In genomic region chr21:25561668-25562641, GRCh38 we compare ENCODE assay signal across 8 cellular contexts. TPM values are rescaled to one million over a fixed set of nuclear protein-coding genes. Genes with fewer than 3 reads are reported as not detected.
DNase-seq lines count a peak whose midpoint lies in the region; ATAC-seq and TF ChIP-seq lines count a peak whose summit lies in the region.

No MANE protein-coding gene starts in this region.

- no peaks in the 10 kb centered on the region for H3K27me3 Mint-ChIP-seq in activated naive CD4-positive, alpha-beta T cell treated with anti-CD3 and anti-CD28 coated beads, Interleukin-2, amount 10 ng/mL, durations not matched to agents 7 days and 5 days

- peak overlapping the region; percentile 94 for H3K27ac Mint-ChIP-seq in activated naive CD4-positive, alpha-beta T cell treated with anti-CD3 and anti-CD28 coated beads, Interleukin-2, amount 10 ng/mL, durations not matched to agents 7 days and 5 days

- H3K9me3 Mint-ChIP-seq in activated naive CD4-positive, alpha-beta T cell treated with anti-CD3 and anti-CD28 coated beads, Interleukin-2, amount 10 ng/mL, durations not matched to agents 7 days and 5 days, result no peaks in the 10 kb centered on the region

- CTCF ChIA-PET in activated naive CD4-positive, alpha-beta T cell treated with anti-CD3 and anti-CD28 coated beads, Interleukin-2, amount 10 ng/mL, durations not matched to agents 7 days and 5 days (lab: Charles Lee), result interaction anchor here (0.9 to 6.2 kb wide), 4 partner anchors 10 to 140 kb away, joined by 3 to 42 read pairs (median 4); no protein-coding TSS in a partner anchor

- intact Hi-C loops in left cardiac atrium (cut with DNase I) (no loop called here), sciatic nerve (cut with DNase I) (no loop called here)

- H3K4me1 Mint-ChIP-seq in activated naive CD4-positive, alpha-beta T cell treated with anti-CD3 and anti-CD28 coated beads, Interleukin-2, amount 10 ng/mL, durations not matched to agents 7 days and 5 days, result peaks cover 64% of the 10 kb centered on the region

- H3K36me3 Mint-ChIP-seq in activated naive CD4-positive, alpha-beta T cell treated with anti-CD3 and anti-CD28 coated beads, Interleukin-2, amount 10 ng/mL, durations not matched to agents 7 days and 5 days, result peaks cover 28% of the 10 kb centered on the region

- H3K27ac ChIP-seq in 22Rv1, result no peak overlapping the region

- peak overlapping the region; percentile 89 for H3K4me3 Mint-ChIP-seq in activated naive CD4-positive, alpha-beta T cell treated with anti-CD3 and anti-CD28 coated beads, Interleukin-2, amount 10 ng/mL, durations not matched to agents 7 days and 5 days

- ATAC-seq in GM18907 (IDR thresholded peaks at IDR 0.05; ENCODE audit: unreplicated experiment), result peak; percentile 47
- peak; percentile 38 for ATAC-seq in HG03139 (IDR thresholded peaks at IDR 0.05; ENCODE audit: unreplicated experiment)
- peak; percentile 88 to 89 for ATAC-seq in left cardiac atrium
- peak; percentile 80 for ATAC-seq in sciatic nerve

- DNase-seq in SIG-M5 (lab: John Stamatoyannopoulos, UW) (peak; percentile 59), left cardiac atrium (peak; percentile 72), sciatic nerve (ENCODE audit: low spot score) (peak; percentile 66), NCI-H128 (lab: John Stamatoyannopoulos, UW; ENCODE audit: unreplicated experiment) (no peak)
- DNase-seq in activated naive CD4-positive, alpha-beta T cell treated with anti-CD3 and anti-CD28 coated beads, Interleukin-2, amount 10 ng/mL, durations not matched to agents 7 days and 5 days, result peak; percentile 74

- peak; percentile 35 for TF ChIP-seq CTCF in 22Rv1 (IDR thresholded peaks at IDR 0.05)

RNA-seq across cellular contexts. Expression of gene MRPL39, which starts 45.3 kb away (rescaled TPM):
- total RNA-seq in left cardiac atrium (10 to 100 TPM; 37.8 to 39.9 TPM), sciatic nerve (18.1 TPM)

Comparison
In these comparisons a context has a peak if more than half of its experiments do, and no peak if none do; other contexts are left out.
1. ATAC-seq: peak in every context shown above with its lines; median percentile 88 in left cardiac atrium; 80 in sciatic nerve; 47 in GM18907; 38 in HG03139.